ENCODE assay signal across 23 cellular contexts in the genomic region with DNA sequence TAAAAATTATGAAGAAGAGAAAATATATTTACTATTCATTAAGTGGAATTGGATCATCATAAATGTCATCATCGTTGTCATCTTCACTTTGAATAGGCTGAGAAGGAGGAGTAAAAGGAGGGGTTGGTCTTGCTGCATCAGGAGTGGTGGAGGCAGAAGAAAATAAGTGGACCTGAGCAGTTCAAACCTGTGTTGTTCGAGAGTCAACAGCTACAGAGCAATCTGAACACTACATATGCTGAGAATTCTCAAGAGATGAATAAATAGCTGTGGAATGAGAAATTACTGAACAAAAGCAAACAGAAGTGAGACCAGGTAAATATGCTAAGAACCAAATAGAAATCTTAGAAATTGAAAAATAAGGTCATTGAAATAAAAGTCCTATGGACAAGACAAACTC. TPM values are rescaled to one million over a fixed set of nuclear protein-coding genes. Genes with fewer than 3 reads are reported as not detected.
DNase-seq lines count a peak whose midpoint lies in the region; ATAC-seq and TF ChIP-seq lines count a peak whose summit lies in the region.
"Had no signal": no experiment of that assay in that cellular context is flagged by ENCODE, and none has a peak within 500 bp of the region (broad histone marks: within the 10 kb centered on the region; RNA-seq: fewer than 3 reads in every experiment).

No MANE protein-coding gene starts in this region.

- H3K9me3 ChIP-seq in esophagus muscularis mucosa = no peaks in the 10 kb centered on the region
- H3K9me3 ChIP-seq in left lung = no peaks in the 10 kb centered on the region
- H3K9me3 ChIP-seq in upper lobe of right lung = no peaks in the 10 kb centered on the region
- H3K9me3 ChIP-seq in OCI-LY7 (ENCODE audit: low read length) = no peaks in the 10 kb centered on the region
- H3K9me3 ChIP-seq: BE2C had no signal

- POLR2A ChIA-PET in OCI-LY7 (lab: Charles Lee) = no interaction called here

- H3K27ac ChIP-seq in esophagus muscularis mucosa (replicated peaks in 1 of 4) = no peak overlapping the region
- H3K27ac ChIP-seq in left lung = no peak overlapping the region
- H3K27ac ChIP-seq in upper lobe of right lung = no peak overlapping the region
- no peak overlapping the region for H3K27ac ChIP-seq in OCI-LY7 (ENCODE audit: low read depth, low read length, poor library complexity, severe bottlenecking)
- H3K27ac ChIP-seq: BLaER1 had no signal

- TF ChIP-seq EP300 in esophagus muscularis mucosa (IDR thresholded peaks at IDR 0.05) = no peak

- H2AFZ ChIP-seq in OCI-LY7 (ENCODE audit: low read length) = no peak overlapping the region

- no peaks in the 10 kb centered on the region for H4K20me1 ChIP-seq in OCI-LY7 (ENCODE audit: insufficient read depth, low read length)
- H4K20me1 ChIP-seq: BLaER1 had no signal

- BruUV-seq in OCI-LY7 (replicated peaks; lab: Mats Ljungman, UMichigan) = no TSS peak

- H3K4me3 ChIP-seq in esophagus muscularis mucosa = no peak overlapping the region
- H3K4me3 ChIP-seq in left lung = no peak overlapping the region
- H3K4me3 ChIP-seq in upper lobe of right lung = no peak overlapping the region
- no peak overlapping the region for H3K4me3 ChIP-seq in H7 (ENCODE audit: insufficient read depth, low read depth, low read length)
- H3K4me3 ChIP-seq in OCI-LY7 (ENCODE audit: low read depth, low read length, poor library complexity, severe bottlenecking) = no peak overlapping the region
- H3K4me3 ChIP-seq: BLaER1, GM12878 had no signal

- no peak overlapping the region for H3K4me2 ChIP-seq in OCI-LY7 (ENCODE audit: low read length)
- H3K4me2 ChIP-seq: BLaER1 had no signal

- H3K79me2 ChIP-seq in OCI-LY7 (ENCODE audit: insufficient read depth, low read depth, low read length) = no peaks in the 10 kb centered on the region

- H3K27me3 ChIP-seq in esophagus muscularis mucosa (no peaks in the 10 kb centered on the region), left lung (peaks cover 0 to 11% of the 10 kb centered on the region in 2 donors), upper lobe of right lung (no peaks in the 10 kb centered on the region), H7 (ENCODE audit: control insufficient read depth, insufficient read depth, low read length) (no peaks in the 10 kb centered on the region; the same call in 1 of the 2 replicates)
- H3K27me3 ChIP-seq: BE2C, BLaER1 had no signal

- intact Hi-C loops in esophagus muscularis mucosa (cut with DNase I) = no loop called here
- intact Hi-C loops in left lung (cut with DNase I) = no loop called here
- intact Hi-C loops in upper lobe of right lung (cut with DNase I) = no loop called here
- intact Hi-C loops in OCI-LY7 (cut with micrococcal nuclease; ENCODE audit: unreplicated experiment) = no loop called here

- CTCF ChIA-PET in OCI-LY7 (lab: Charles Lee; ENCODE audit: unreplicated experiment) = interaction anchor here (0.5 kb wide), 1 partner anchor 1132 kb away, joined by 3 read pairs; no protein-coding TSS in a partner anchor

- peak; percentile 67 for ATAC-seq in left lung
- peak; percentile 53 for ATAC-seq in upper lobe of right lung
- ATAC-seq: GM12878 had no signal

- WGBS in esophagus muscularis mucosa = 73% methylated on average over 2 of the region's 2 CpGs

- peak; percentile 39 for DNase-seq in esophagus muscularis mucosa (ENCODE audit: extremely low spot score)
- no peak for DNase-seq in left lung
- no peak for DNase-seq in upper lobe of right lung
- no peak for DNase-seq in H7
- DNase-seq in OCI-LY7 (ENCODE audit: low spot score) = no peak
- DNase-seq: 8988T; ACHN; BE2C; C1 segment of cervical spinal cord; CD4-positive, alpha-beta memory T cell; CD4-positive, CD25-positive, alpha-beta regulatory T cell; CD8-positive, alpha-beta memory T cell; COR-L47; DMS 273 treated with DMSO at 0.1 percent for 48 hours; DMS153; DMS53; DMS79; DND-41; EL; GDM1 had no signal

- TF ChIP-seq CTCF in esophagus muscularis mucosa (IDR thresholded peaks at IDR 0.05) (no peak), left lung (IDR thresholded peaks at IDR 0.05) (no peak), upper lobe of right lung (IDR thresholded peaks at IDR 0.05) (no peak), OCI-LY7 (conservative IDR thresholded peaks at IDR 0.05; ENCODE audit: low read length) (no peak)

- H3K4me1 ChIP-seq in esophagus muscularis mucosa (no peaks in the 10 kb centered on the region), left lung (no peaks in the 10 kb centered on the region), upper lobe of right lung (no peaks in the 10 kb centered on the region), OCI-LY7 (ENCODE audit: insufficient read depth, low read length, poor library complexity, severe bottlenecking) (peaks cover 9% of the 10 kb centered on the region)
- H3K4me1 ChIP-seq: BE2C had no signal

- no peaks in the 10 kb centered on the region for H3K9me2 ChIP-seq in OCI-LY7 (ENCODE audit: insufficient read depth, low read length)

- TF ChIP-seq POLR2A in esophagus muscularis mucosa (IDR thresholded peaks at IDR 0.05; ENCODE audit: low read depth) = no peak

- H3K36me3 ChIP-seq in esophagus muscularis mucosa = no peaks in the 10 kb centered on the region
- H3K36me3 ChIP-seq in left lung = no peaks in the 10 kb centered on the region
- no peaks in the 10 kb centered on the region for H3K36me3 ChIP-seq in upper lobe of right lung
- H3K36me3 ChIP-seq in H7 (replicated peaks; ENCODE audit: control insufficient read depth, insufficient read depth, low read length) = no peaks in the 10 kb centered on the region
- H3K36me3 ChIP-seq in OCI-LY7 (ENCODE audit: insufficient read depth, low read length) = no peaks in the 10 kb centered on the region
- H3K36me3 ChIP-seq: BE2C, BLaER1 had no signal

RNA-seq across cellular contexts. Expression of gene CCK, which starts 32.3 kb away (rescaled TPM):
- total RNA-seq in esophagus muscularis mucosa (10 to 100 TPM in 1 of 4 donors, 1 to 10 TPM in 3; 2.2 to 15.1 (median 4.6) TPM), left lung (under 1 TPM in 1 of 2 donors, not detected in 1; 0.76 TPM), upper lobe of right lung (0.67 TPM), OCI-LY7 (2022) (not detected in 2 replicates)
- total RNA-seq in H7 (2014; rRNA removed; shearing (Covaris generic)) = 0.14 TPM in 1 of 2 replicates, not detected in the other
- total RNA-seq in OCI-LY7 (2014; rRNA removed; shearing (Covaris generic)) = not detected in 2 replicates
- total RNA-seq: CD4-positive, alpha-beta memory T cell; CD4-positive, CD25-positive, alpha-beta regulatory T cell; CD8-positive, alpha-beta memory T cell; G401; GM12878 had no signal
